In the genomic region with DNA sequence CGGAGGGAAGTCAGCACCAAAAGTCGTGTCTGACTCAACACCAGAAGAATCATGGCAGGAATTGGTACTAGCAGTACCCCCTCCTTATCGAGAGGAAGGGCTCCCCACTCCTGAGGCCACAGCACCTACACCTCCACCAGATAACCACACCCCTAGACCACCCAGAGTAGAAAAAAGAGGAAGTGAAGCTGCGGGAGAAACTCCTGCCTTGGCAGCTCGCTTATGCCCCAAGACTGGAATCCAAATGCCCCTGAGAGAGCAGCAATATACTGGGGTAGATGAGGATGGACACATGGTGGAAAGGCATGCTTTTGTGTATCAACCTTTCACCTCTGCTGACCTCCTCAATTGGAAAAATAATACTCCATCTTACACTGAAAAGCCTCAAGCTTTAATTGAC, we compare ENCODE assay signal across 1 cellular context. TPM values are rescaled to one million over a fixed set of nuclear protein-coding genes. Genes with fewer than 3 reads are reported as not detected.
"Had no signal": no experiment of that assay in that cellular context is flagged by ENCODE, and none has a peak within 500 bp of the region (broad histone marks: within the 10 kb centered on the region; RNA-seq: fewer than 3 reads in every experiment).

No MANE protein-coding gene starts in this region.

RNA-seq across cellular contexts. Expression of gene PCDH18, which starts 52.6 kb away (rescaled TPM):
- total RNA-seq: natural killer cell had no signal
